ENCODE assay signal across 11 cellular contexts in genomic region chr11:60133917-60134316, GRCh38. TPM values are rescaled to one million over a fixed set of nuclear protein-coding genes. Genes with fewer than 3 reads are reported as not detected.
"Had no signal": no experiment of that assay in that cellular context is flagged by ENCODE, and none has a peak within 500 bp of the region (broad histone marks: within the 10 kb centered on the region; RNA-seq: fewer than 3 reads in every experiment).

No MANE protein-coding gene starts in this region.

- DNase-seq: GM23248, GOT3, H7, H9, HCEC 1CT, HFFc6 had no signal

- H3K9ac ChIP-seq: GM23248 had no signal

- H3K36me3 ChIP-seq: HAP-1 had no signal

- H3K4me3 Mint-ChIP-seq: GM23338, H9, HFFc6 had no signal

- H3K4me3 ChIP-seq: GM23248, GM23338, HAP-1 had no signal

- H2AFZ ChIP-seq: GM23248, GM23338 had no signal

- FAIRE-seq: H1 had no signal

- H3K27ac ChIP-seq: GM23248 had no signal

- H3K27ac Mint-ChIP-seq: GM23338, H9, HFFc6 had no signal

- H3K4me2 ChIP-seq: GM23338 had no signal

- ATAC-seq: GM23338, HCT116 had no signal

RNA-seq across cellular contexts. Expression of gene MS4A2, which starts 45.5 kb away (rescaled TPM):
- total RNA-seq: GM23248, GM23338, H1, H4, H7, H9, HFFc6 had no signal
- polyA plus RNA-seq: GM23248, GM23338, H1 had no signal

RNA-seq across cellular contexts. Expression of gene MS4A6A, which starts 49.0 kb away (rescaled TPM):
- total RNA-seq: GM23248, GM23338, H1, H4, H7, H9, HFFc6 had no signal
- polyA plus RNA-seq: GM23248, GM23338, H1 had no signal
